22 cellular contexts compared by ENCODE assay signal in the genomic region with DNA sequence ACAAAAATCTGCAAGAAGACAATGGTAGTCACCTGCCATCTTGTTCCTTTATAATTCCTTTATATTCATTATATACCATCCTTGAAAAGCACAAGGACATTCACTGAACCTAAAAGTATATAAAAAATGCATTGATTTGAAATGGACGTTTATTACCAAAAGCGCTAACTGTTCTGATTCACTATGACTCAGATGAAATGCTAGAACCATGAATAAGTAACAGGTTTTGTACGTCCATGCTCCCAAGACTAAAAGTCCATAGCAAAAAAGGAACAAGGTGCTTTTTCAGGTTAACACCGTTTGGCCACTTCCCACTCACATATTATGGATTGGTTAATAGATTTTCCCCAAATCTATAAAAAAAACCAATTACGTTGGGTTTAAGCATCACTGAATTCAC.
DNase-seq lines count a peak whose midpoint lies in the region; ATAC-seq, FAIRE-seq and TF ChIP-seq lines count a peak whose summit lies in the region.
"Had no signal": no experiment of that assay in that cellular context is flagged by ENCODE, and none has a peak within 500 bp of the region (broad histone marks: within the 10 kb centered on the region; RNA-seq: fewer than 3 reads in every experiment).

No MANE protein-coding gene starts in this region.

- H3K27ac ChIP-seq in RWPE1, result no peak overlapping the region
- H3K27ac ChIP-seq: C4-2B, SK-N-MC had no signal

- CTCF ChIA-PET in RWPE1 (lab: Yijun Ruan, JAX), result no interaction called here

- POLR2A ChIA-PET in RWPE1 (lab: Yijun Ruan, JAX; ENCODE audit: low non-redundant PET), result no interaction called here

- no peak for ATAC-seq in activated naive CD4-positive, alpha-beta T cell treated with anti-CD3 and anti-CD28 coated beads, Interleukin-2, amount 50 U/mL, for 72 hours
- no peak for ATAC-seq in T-helper 17 cell

- no peak overlapping the region for H3K4me3 Mint-ChIP-seq in T-helper 17 cell
- H3K4me3 Mint-ChIP-seq: CD8-positive, alpha-beta memory T cell had no signal

- DNase-seq in ACHN (peak; percentile 9), H54 (ENCODE audit: insufficient read length, low spot score) (no peak), RWPE1 (ENCODE audit: low spot score) (peak; percentile 13), fibroblast of mammary gland (ENCODE audit: low read depth) (peak; percentile 25), T-helper 17 cell (no peak)
- no peak for DNase-seq in activated naive CD4-positive, alpha-beta T cell treated with anti-CD3 and anti-CD28 coated beads, Interleukin-2, amount 50 U/mL, for 72 hours (ENCODE audit: low spot score in 2 of 2)
- DNase-seq in activated effector memory CD4-positive, alpha-beta T cell treated with anti-CD3 and anti-CD28 coated beads, Interleukin-2, amount 50 U/mL, for 16 hours, result no peak
- DNase-seq: Calu3; CD8-positive, alpha-beta memory T cell; DMS153; GF-D8; MV-4-11; NCI-H1105 treated with DMSO at 0.1 percent for 48 hours; NCI-H2081; NCI-H2171; NCI-H526; SHP77 treated with DMSO at 0.1 percent for 48 hours had no signal

- no peaks in the 10 kb centered on the region for H3K36me3 Mint-ChIP-seq in activated naive CD4-positive, alpha-beta T cell treated with anti-CD3 and anti-CD28 coated beads, Interleukin-2, amount 50 U/mL, for 72 hours
- no peaks in the 10 kb centered on the region for H3K36me3 Mint-ChIP-seq in T-helper 17 cell (ENCODE audit: low read depth)
- H3K36me3 Mint-ChIP-seq: CD8-positive, alpha-beta memory T cell had no signal

- FAIRE-seq in H54 (lab: Jason Lieb, UNC), result peak; percentile 89
- FAIRE-seq: GM19239, H1, HTR-8/SVneo had no signal

- no peak overlapping the region for H3K27ac Mint-ChIP-seq in activated naive CD4-positive, alpha-beta T cell treated with anti-CD3 and anti-CD28 coated beads, Interleukin-2, amount 50 U/mL, for 72 hours
- no peak overlapping the region for H3K27ac Mint-ChIP-seq in T-helper 17 cell
- H3K27ac Mint-ChIP-seq: CD8-positive, alpha-beta memory T cell had no signal

- no peaks in the 10 kb centered on the region for H3K27me3 Mint-ChIP-seq in T-helper 17 cell
- H3K27me3 Mint-ChIP-seq: CD8-positive, alpha-beta memory T cell had no signal

- H3K4me1 Mint-ChIP-seq in T-helper 17 cell, result no peaks in the 10 kb centered on the region
- H3K4me1 Mint-ChIP-seq: CD8-positive, alpha-beta memory T cell had no signal

- in situ Hi-C loops in ACHN (cut with HindIII; ENCODE audit: low pct_ligation_motif_present, low pct_unique_long_range_greater_than_20kb, low sequenced_read_pairs), result no loop called here

- no peaks in the 10 kb centered on the region for H3K9me3 ChIP-seq in T-helper 17 cell (ENCODE audit: control insufficient read depth, low read length, poor library complexity, severe bottlenecking)

- TF ChIP-seq POLR2A in H54 (IDR thresholded peaks at IDR 0.05; ENCODE audit: low read depth, low read length), result no peak

- TF ChIP-seq CTCF in RWPE1 (conservative IDR thresholded peaks at IDR 0.05; ENCODE audit: low read depth) (no peak), fibroblast of mammary gland (conservative IDR thresholded peaks at IDR 0.05; ENCODE audit: control insufficient read depth, insufficient read depth, low read depth, low read length) (no peak)

- no peak overlapping the region for H3K4me3 ChIP-seq in fibroblast of mammary gland (ENCODE audit: control insufficient read depth, low read depth, low read length)
- H3K4me3 ChIP-seq: SK-N-MC had no signal

- peaks cover 10 to 17% of the 10 kb centered on the region in 2 donors for H3K9me3 Mint-ChIP-seq in activated naive CD4-positive, alpha-beta T cell treated with anti-CD3 and anti-CD28 coated beads, Interleukin-2, amount 50 U/mL, for 72 hours

Comparison
In these comparisons a context has a peak if more than half of its experiments do, and no peak if none do; other contexts are left out.
1. DNase-seq: peak in ACHN (single experiment), RWPE1 (single experiment) and fibroblast of mammary gland (single experiment); none in H54 (single experiment), activated naive CD4-positive, alpha-beta T cell treated with anti-CD3 and anti-CD28 coated beads, Interleukin-2, amount 50 U/mL, for 72 hours (0 of 2), T-helper 17 cell (0 of 3) and activated effector memory CD4-positive, alpha-beta T cell treated with anti-CD3 and anti-CD28 coated beads, Interleukin-2, amount 50 U/mL, for 16 hours (single experiment).